24 cellular contexts compared by ENCODE assay signal in the genomic region with DNA sequence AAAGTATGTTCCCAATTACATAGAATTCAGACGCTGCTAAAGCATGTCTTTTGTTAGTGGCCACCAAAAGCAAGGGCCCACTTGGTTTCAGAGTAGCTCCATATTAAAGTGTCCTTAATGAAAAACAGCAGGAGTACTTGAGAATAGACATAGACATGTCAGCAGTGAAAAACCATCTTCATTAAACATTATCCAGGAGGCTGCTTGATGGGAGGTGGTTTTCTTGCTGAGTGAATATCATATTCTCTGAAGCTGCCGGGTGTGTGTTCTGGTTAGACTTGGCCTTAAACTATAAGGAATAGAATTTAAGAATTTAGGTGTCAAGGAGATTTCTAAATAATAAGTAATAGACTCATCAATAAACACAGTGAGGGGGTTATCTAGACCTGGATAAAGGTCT.
DNase-seq lines count a peak whose midpoint lies in the region; ATAC-seq, FAIRE-seq and TF ChIP-seq lines count a peak whose summit lies in the region.
"Had no signal": no experiment of that assay in that cellular context is flagged by ENCODE, and none has a peak within 500 bp of the region (broad histone marks: within the 10 kb centered on the region; RNA-seq: fewer than 3 reads in every experiment).

No MANE protein-coding gene starts in this region.

- H3K4me3 ChIP-seq in lower leg skin (ENCODE audit: low read depth, poor library complexity, severe bottlenecking), result no peak overlapping the region
- H3K4me3 ChIP-seq: A549, SK-N-MC had no signal

- TF ChIP-seq CTCF in nephron (IDR thresholded peaks at IDR 0.05; ENCODE audit: unreplicated experiment in 3 of 3), result no peak
- TF ChIP-seq CTCF in lower leg skin (IDR thresholded peaks at IDR 0.05), result no peak

- no peaks in the 10 kb centered on the region for H3K36me3 Mint-ChIP-seq in nephron (ENCODE audit: low read depth)
- H3K36me3 Mint-ChIP-seq: IgD-negative memory B cell had no signal

- peak overlapping the region; percentile 64 to 91 (median 73) for H3K27ac Mint-ChIP-seq in nephron
- H3K27ac Mint-ChIP-seq: IgD-negative memory B cell had no signal

- TF ChIP-seq POLR2A in lower leg skin (IDR thresholded peaks at IDR 0.05), result no peak

- no peaks in the 10 kb centered on the region for H3K9me3 Mint-ChIP-seq in nephron
- H3K9me3 Mint-ChIP-seq: IgD-negative memory B cell had no signal

- H3K4me1 Mint-ChIP-seq in nephron, result peaks cover 20% of the 10 kb centered on the region
- H3K4me1 Mint-ChIP-seq: IgD-negative memory B cell had no signal

- intact Hi-C loops in lower leg skin (cut with DNase I; ENCODE audit: low total_unique reads), result no loop called here

- ATAC-seq in GM18861 (IDR thresholded peaks at IDR 0.05; ENCODE audit: unreplicated experiment) (peak; percentile 56), GM21423 (IDR thresholded peaks at IDR 0.05; ENCODE audit: unreplicated experiment) (peak; percentile 44), GM21529 (IDR thresholded peaks at IDR 0.05; ENCODE audit: unreplicated experiment) (no peak)
- ATAC-seq: A549, HCT116 had no signal

- FAIRE-seq in RCC 7860 (lab: Jason Lieb, UNC), result peak; percentile 78
- FAIRE-seq: A549 had no signal

- H3K27me3 Mint-ChIP-seq in nephron (ENCODE audit: low read depth), result peaks cover 6% of the 10 kb centered on the region
- H3K27me3 Mint-ChIP-seq: IgD-negative memory B cell had no signal

- 69 to 71% methylated on average over 2 of the region's 2 CpGs for WGBS in lower leg skin, 2 donors

- peak overlapping the region in 1 of 3 experiments; percentile 42 for H3K4me3 Mint-ChIP-seq in nephron
- H3K4me3 Mint-ChIP-seq: IgD-negative memory B cell had no signal

- no peak for DNase-seq in RCC 7860 (ENCODE audit: low spot score)
- no peak for DNase-seq in OCI-M2 (lab: John Stamatoyannopoulos, UW; ENCODE audit: unreplicated experiment)
- no peak for DNase-seq in lower leg skin (ENCODE audit: low spot score in 2 of 2)
- DNase-seq in stimulated activated CD4-positive, alpha-beta T cell treated with anti-CD3 and anti-CD28 coated beads, Interleukin-4, amount 100 ng/mL, for 24 hours, result no peak
- DNase-seq: BE2C, EL, GF-D8, GOT3, NCI-H1105, NCI-H146, NCI-H2029, NCI-H2171, NCI-H446, OCI-M1, RPMI8226, SHP77 treated with DMSO at 0.1 percent for 48 hours had no signal
